ENCODE assay signal across 18 cellular contexts in the genomic region with DNA sequence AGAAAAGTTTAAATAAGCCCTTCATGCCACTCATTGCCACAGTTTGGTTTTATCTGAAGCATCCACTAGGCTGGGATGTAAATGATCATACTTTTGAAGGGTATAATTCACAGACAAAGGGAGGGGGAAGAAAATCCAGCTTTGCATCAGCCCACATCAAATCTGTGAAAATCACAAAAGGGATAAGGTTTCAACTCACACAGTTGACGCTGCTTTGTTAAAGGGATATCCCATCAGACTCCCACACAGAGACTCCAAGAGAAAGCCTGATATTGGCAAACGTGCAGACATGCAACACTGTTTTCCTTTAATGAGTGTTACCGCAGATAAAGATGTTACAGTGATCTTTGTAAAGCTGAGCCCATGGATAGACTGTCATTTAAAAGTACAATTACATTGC.
DNase-seq lines count a peak whose midpoint lies in the region; ATAC-seq and TF ChIP-seq lines count a peak whose summit lies in the region.
"Had no signal": no experiment of that assay in that cellular context is flagged by ENCODE, and none has a peak within 500 bp of the region (broad histone marks: within the 10 kb centered on the region; RNA-seq: fewer than 3 reads in every experiment).

No MANE protein-coding gene starts in this region.

- H3K4me1 ChIP-seq in GM23338 (ENCODE audit: insufficient read depth) = 0 out of 2 replicates have a peak, but pooled peaks cover 3% of the 10 kb centered on the region
- no peaks in the 10 kb centered on the region; the same call in 1 of the 2 replicates for H3K4me1 ChIP-seq in HEK293 (ENCODE audit: control insufficient read depth, insufficient read depth, low read length)
- H3K4me1 ChIP-seq: BE2C had no signal

- H3K4me2 ChIP-seq in GM23338 = no peak overlapping the region

- TF ChIP-seq CTCF in GM23338 (conservative IDR thresholded peaks at IDR 0.05; ENCODE audit: low read depth in 2 of 2) (no peak), HEK293 (tag by site-specific recombination; IDR thresholded peaks at IDR 0.05) (no peak)

- CTCF ChIA-PET in HEK293 (lab: Yijun Ruan, JAX) = interaction anchor here (0.6 kb wide), 1 partner anchor 12 kb away, joined by 3 read pairs; no protein-coding TSS in a partner anchor
- CTCF ChIA-PET in T-cell (lab: Charles Lee) = no interaction called here

- H3K27me3 ChIP-seq in GM23338 (ENCODE audit: insufficient read depth) = no peaks in the 10 kb centered on the region
- H3K27me3 ChIP-seq: BE2C had no signal

- H3K4me1 Mint-ChIP-seq in GM23338 (peaks cover 9% of the 10 kb centered on the region; the same call in 2 of the 3 replicates), T-cell (no peaks in the 10 kb centered on the region)
- H3K4me1 Mint-ChIP-seq in activated T-helper 1 cell treated with anti-CD3 and anti-CD28 coated beads, Interleukin-12 subunit alpha, Interleukin-12 subunit beta, Interleukin-2, Interleukin-4 antibody, amounts not matched to agents 30 ng/mL and 10 ng/mL and 1 ng/mL, durations not matched to agents 14 hours and 24 hours and 36 hours (ENCODE audit: low read depth) = no peaks in the 10 kb centered on the region
- H3K4me1 Mint-ChIP-seq: CD4-positive, CD25-positive, alpha-beta regulatory T cell; CD8-positive, alpha-beta memory T cell had no signal

- H3K4me3 Mint-ChIP-seq in GM23338 = no peak overlapping the region
- H3K4me3 Mint-ChIP-seq in activated T-helper 1 cell treated with anti-CD3 and anti-CD28 coated beads, Interleukin-12 subunit alpha, Interleukin-12 subunit beta, Interleukin-2, Interleukin-4 antibody, amounts not matched to agents 30 ng/mL and 10 ng/mL and 1 ng/mL, durations not matched to agents 14 hours and 24 hours and 36 hours = no peak overlapping the region
- no peak overlapping the region for H3K4me3 Mint-ChIP-seq in T-cell
- H3K4me3 Mint-ChIP-seq: CD4-positive, CD25-positive, alpha-beta regulatory T cell; CD8-positive, alpha-beta memory T cell; HFFc6 had no signal

- H3K9me3 ChIP-seq in HEK293 (ENCODE audit: control insufficient read depth, insufficient read depth, low read depth, low read length) = no peaks in the 10 kb centered on the region
- H3K9me3 ChIP-seq: BE2C had no signal

- DNase-seq in GM23338 (ENCODE audit: low spot score) (no peak), left kidney (ENCODE audit: low read depth, low spot score) (peak; percentile 73), retina (peak; percentile 15), germinal center (ENCODE audit: low spot score) (no peak), T-cell (no peak)
- no peak for DNase-seq in activated T-helper 1 cell treated with anti-CD3 and anti-CD28 coated beads, Interleukin-12 subunit alpha, Interleukin-12 subunit beta, Interleukin-2, Interleukin-4 antibody, amounts not matched to agents 30 ng/mL and 10 ng/mL and 1 ng/mL, durations not matched to agents 14 hours and 24 hours and 36 hours (ENCODE audit: low spot score)
- DNase-seq: ACHN; BE2C; C1 segment of cervical spinal cord; CD4-positive, CD25-positive, alpha-beta regulatory T cell; CD8-positive, alpha-beta memory T cell; COR-L47; DMS79; GF-D8; HCEC 1CT; HFFc6 had no signal

- H3K4me3 ChIP-seq in GM23338 (no peak overlapping the region), HEK293 (ENCODE audit: low read depth, low read length) (no peak overlapping the region)

- intact Hi-C loops in activated T-helper 1 cell treated with anti-CD3 and anti-CD28 coated beads, Interleukin-12 subunit alpha, Interleukin-12 subunit beta, Interleukin-2, Interleukin-4 antibody, amounts not matched to agents 30 ng/mL and 10 ng/mL and 1 ng/mL, durations not matched to agents 14 hours and 24 hours and 36 hours (cut with micrococcal nuclease) = no loop called here

- H3K9me3 Mint-ChIP-seq in GM23338 (no peaks in the 10 kb centered on the region), T-cell (peaks cover 0 to 2% (median under 1%) of the 10 kb centered on the region in 3 donors)
- no peaks in the 10 kb centered on the region for H3K9me3 Mint-ChIP-seq in activated T-helper 1 cell treated with anti-CD3 and anti-CD28 coated beads, Interleukin-12 subunit alpha, Interleukin-12 subunit beta, Interleukin-2, Interleukin-4 antibody, amounts not matched to agents 30 ng/mL and 10 ng/mL and 1 ng/mL, durations not matched to agents 14 hours and 24 hours and 36 hours
- H3K9me3 Mint-ChIP-seq: HFFc6 had no signal

- POLR2A ChIA-PET in HEK293 (lab: Yijun Ruan, JAX) (no interaction called here), T-cell (lab: Charles Lee) (no interaction called here)

- no peaks in the 10 kb centered on the region for H3K36me3 Mint-ChIP-seq in GM23338 (ENCODE audit: low read depth)
- no peaks in the 10 kb centered on the region for H3K36me3 Mint-ChIP-seq in activated T-helper 1 cell treated with anti-CD3 and anti-CD28 coated beads, Interleukin-12 subunit alpha, Interleukin-12 subunit beta, Interleukin-2, Interleukin-4 antibody, amounts not matched to agents 30 ng/mL and 10 ng/mL and 1 ng/mL, durations not matched to agents 14 hours and 24 hours and 36 hours (ENCODE audit: low read depth)
- H3K36me3 Mint-ChIP-seq in T-cell = no peaks in the 10 kb centered on the region
- H3K36me3 Mint-ChIP-seq: CD4-positive, CD25-positive, alpha-beta regulatory T cell; CD8-positive, alpha-beta memory T cell had no signal

- H3F3A ChIP-seq in GM23338 (replicated peaks; ENCODE audit: low read depth) = no peaks in the 10 kb centered on the region

- no peaks in the 10 kb centered on the region for H4K20me1 ChIP-seq in GM23338 (replicated peaks; ENCODE audit: insufficient read depth)

- peak overlapping the region; percentile 40; the same call in 1 of the 2 replicates for H2AFZ ChIP-seq in GM23338

- H3K9me2 ChIP-seq in GM23338 (ENCODE audit: insufficient read depth) = no peaks in the 10 kb centered on the region

- H3K27me3 Mint-ChIP-seq in GM23338 (ENCODE audit: insufficient read depth, low read depth, poor library complexity) (no peaks in the 10 kb centered on the region), T-cell (no peaks in the 10 kb centered on the region)
- no peaks in the 10 kb centered on the region for H3K27me3 Mint-ChIP-seq in activated T-helper 1 cell treated with anti-CD3 and anti-CD28 coated beads, Interleukin-12 subunit alpha, Interleukin-12 subunit beta, Interleukin-2, Interleukin-4 antibody, amounts not matched to agents 30 ng/mL and 10 ng/mL and 1 ng/mL, durations not matched to agents 14 hours and 24 hours and 36 hours (ENCODE audit: insufficient read depth)
- H3K27me3 Mint-ChIP-seq: CD4-positive, CD25-positive, alpha-beta regulatory T cell; CD8-positive, alpha-beta memory T cell had no signal

- H3K27ac ChIP-seq in GM23338 (ENCODE audit: low read depth) = no peak overlapping the region
- no peak overlapping the region for H3K27ac ChIP-seq in HEK293 (ENCODE audit: extremely low read depth, low read depth, low read length)
- H3K27ac ChIP-seq: HL-60 had no signal

- H3K27ac Mint-ChIP-seq in GM23338 (no peak overlapping the region), T-cell (no peak overlapping the region)
- no peak overlapping the region for H3K27ac Mint-ChIP-seq in activated T-helper 1 cell treated with anti-CD3 and anti-CD28 coated beads, Interleukin-12 subunit alpha, Interleukin-12 subunit beta, Interleukin-2, Interleukin-4 antibody, amounts not matched to agents 30 ng/mL and 10 ng/mL and 1 ng/mL, durations not matched to agents 14 hours and 24 hours and 36 hours
- H3K27ac Mint-ChIP-seq: CD4-positive, CD25-positive, alpha-beta regulatory T cell; CD8-positive, alpha-beta memory T cell; HFFc6 had no signal

- H3K36me3 ChIP-seq in GM23338 (ENCODE audit: insufficient read depth) (no peaks in the 10 kb centered on the region), HEK293 (ENCODE audit: control insufficient read depth in 2 of 2, insufficient read depth in 1 of 2, low read length in 2 of 2) (no peaks in the 10 kb centered on the region)
- H3K36me3 ChIP-seq: BE2C had no signal

- ATAC-seq in GM23338 (no peak), T-cell (replicated peaks in 1 of 4) (no peak)

- H3K79me2 ChIP-seq in GM23338 (replicated peaks; ENCODE audit: insufficient read depth) = no peaks in the 10 kb centered on the region

TF ChIP-seq in GM23338, 12 proteins besides CTCF, POLR2A, EP300 and RAD21:
- TF ChIP-seq JUNB (IDR thresholded peaks at IDR 0.05; ENCODE audit: unreplicated experiment) = no peak
- no peak for TF ChIP-seq ZNF331 (CRISPR knock-in tag; IDR thresholded peaks at IDR 0.05; ENCODE audit: low read depth)
- TF ChIP-seq EZH2phosphoT487 (IDR thresholded peaks at IDR 0.05; ENCODE audit: unreplicated experiment) = no peak

TF ChIP-seq in HEK293, 187 proteins besides CTCF, POLR2A, EP300 and RAD21:
- TF ChIP-seq ZNF544 (tag by site-specific recombination; IDR thresholded peaks at IDR 0.05) = no peak
- TF ChIP-seq TRIM28 (IDR thresholded peaks at IDR 0.05; ENCODE audit: borderline replicate concordance, low read length) = 0 out of 2 replicates have a peak, but pooled peaks have one; percentile 33
TF ChIP-seq in HEK293: peak in this region for 1.

Comparison
In these comparisons a context has a peak if more than half of its experiments do, and no peak if none do; other contexts are left out.
1. DNase-seq: peak in left kidney (single experiment) and retina (single experiment); none in GM23338 (single experiment), activated T-helper 1 cell treated with anti-CD3 and anti-CD28 coated beads, Interleukin-12 subunit alpha, Interleukin-12 subunit beta, Interleukin-2, Interleukin-4 antibody, amounts not matched to agents 30 ng/mL and 10 ng/mL and 1 ng/mL, durations not matched to agents 14 hours and 24 hours and 36 hours (single experiment), germinal center (single experiment) and T-cell (0 of 34).